Comparison of ENCODE assay signal across 8 cellular contexts in the genomic region with DNA sequence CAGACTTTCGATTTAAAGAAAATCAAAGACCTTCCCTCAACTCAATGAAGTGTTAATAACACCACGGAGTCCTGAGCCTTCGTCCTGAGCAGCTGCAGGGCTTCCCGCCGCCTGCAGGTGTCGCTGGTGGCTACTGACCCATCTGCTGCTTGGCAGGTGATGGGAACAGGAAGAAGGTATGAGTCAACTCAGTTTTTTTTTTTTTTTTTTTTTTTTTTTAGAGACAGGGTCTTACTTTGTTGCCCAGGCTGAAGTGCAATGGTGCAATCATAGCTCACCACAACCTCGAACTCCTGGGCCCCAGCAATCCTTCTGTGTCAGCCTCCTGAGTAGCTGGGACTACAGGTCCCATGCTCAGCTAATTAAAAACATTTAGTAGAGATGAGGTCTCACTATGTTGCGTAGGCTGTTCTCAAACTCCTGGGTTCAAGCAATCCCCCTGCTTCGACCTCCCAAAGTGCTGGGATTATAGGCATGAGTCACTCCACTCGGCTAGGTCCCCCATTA.
A peak's percentile ranks its signal among the peaks of the same experiment; 100 is the strongest.
DNase-seq lines count a peak whose midpoint lies in the region; ATAC-seq and TF ChIP-seq lines count a peak whose summit lies in the region.

No MANE protein-coding gene starts in this region.

- peak; percentile 97 for ATAC-seq in GM21367 (IDR thresholded peaks at IDR 0.05; ENCODE audit: unreplicated experiment)

- H4K20me1 ChIP-seq in DOHH2 (ENCODE audit: control insufficient read depth, insufficient read depth, low read depth, low read length): no peaks in the 10 kb centered on the region

- no peak overlapping the region for H3K4me2 ChIP-seq in DOHH2 (ENCODE audit: low read length)

- no peaks in the 10 kb centered on the region for H3F3A ChIP-seq in DOHH2 (ENCODE audit: control insufficient read depth, insufficient read depth)

- no peaks in the 10 kb centered on the region for H3K36me3 ChIP-seq in DOHH2 (ENCODE audit: control insufficient read depth, low read length)

- no peaks in the 10 kb centered on the region for H3K27me3 ChIP-seq in DOHH2 (ENCODE audit: control insufficient read depth, low read length)
- no peaks in the 10 kb centered on the region for H3K27me3 ChIP-seq in HL-60 (ENCODE audit: insufficient read depth, poor library complexity, severe bottlenecking)

- TF ChIP-seq CTCF in DOHH2 (IDR thresholded peaks at IDR 0.05; ENCODE audit: low read depth, low read length, poor library complexity, severe bottlenecking) (peak; percentile 89), HL-60 (IDR thresholded peaks at IDR 0.05; ENCODE audit: insufficient read depth, low read length) (peak; percentile 79), astrocyte of the cerebellum (IDR thresholded peaks at IDR 0.05; ENCODE audit: low read depth, low read length, missing control alignments) (peak; percentile 84)

- no peaks in the 10 kb centered on the region for H3K79me2 ChIP-seq in DOHH2 (ENCODE audit: control insufficient read depth, low read length)

- no peaks in the 10 kb centered on the region for H3K4me1 ChIP-seq in DOHH2 (ENCODE audit: control insufficient read depth, low read length)

- H3K9me3 ChIP-seq in DOHH2 (ENCODE audit: control insufficient read depth, insufficient read depth, low read length): no peaks in the 10 kb centered on the region

- DNase-seq in HL-60 (ENCODE audit: low read depth in 1 of 2, low spot score in 1 of 2): peak; percentile 56 to 59
- DNase-seq in T-helper 2 cell: peak; percentile 17 to 70 (median 44)
- DNase-seq in astrocyte of the cerebellum (ENCODE audit: low read depth): peak; percentile 18
- DNase-seq in islet precursor cell: peak; percentile 90
- peak; percentile 82 for DNase-seq in stimulated activated CD4-positive, alpha-beta T cell treated with anti-CD3 and anti-CD28 coated beads, Interleukin-4, amount 100 ng/mL, for 1 hour
- DNase-seq in cortex of kidney (lab: John Stamatoyannopoulos, UW): no peak

- H3K9me2 ChIP-seq in DOHH2 (replicated peaks; ENCODE audit: control insufficient read depth, low read length): no peaks in the 10 kb centered on the region

- H3K4me3 ChIP-seq in DOHH2 (ENCODE audit: low read length) (no peak overlapping the region), HL-60 (replicated peaks; ENCODE audit: insufficient read depth, low read length) (no peak overlapping the region), astrocyte of the cerebellum (ENCODE audit: low read depth, low read length) (no peak overlapping the region)

- in situ Hi-C loops in astrocyte of the cerebellum (cut with HindIII; ENCODE audit: low sequenced_read_pairs): no loop called here

- H3K27ac ChIP-seq in DOHH2 (ENCODE audit: low read depth, low read length) (no peak overlapping the region), HL-60 (replicated peaks) (no peak overlapping the region)
